ENCODE assay signal across 19 cellular contexts in genomic region chr12:43357141-43357540, GRCh38.
"Had no signal": no experiment of that assay in that cellular context is flagged by ENCODE, and none has a peak within 500 bp of the region (broad histone marks: within the 10 kb centered on the region; RNA-seq: fewer than 3 reads in every experiment).

No MANE protein-coding gene starts in this region.

- H2AFZ ChIP-seq: parathyroid adenoma had no signal

- H3K4me1 ChIP-seq: esophagus squamous epithelium, heart left ventricle, parathyroid adenoma, psoas muscle, right lobe of liver, testis, tibial nerve, upper lobe of right lung, vagina had no signal

- H3K36me3 ChIP-seq: esophagus squamous epithelium, heart left ventricle, right lobe of liver, tibial nerve, upper lobe of right lung, vagina had no signal

- H3K27me3 ChIP-seq: esophagus squamous epithelium, heart left ventricle, right lobe of liver, testis, tibial nerve, upper lobe of right lung, vagina had no signal

- H3K27ac ChIP-seq: esophagus squamous epithelium, heart left ventricle, parathyroid adenoma, psoas muscle, right lobe of liver, testis, tibial nerve, upper lobe of right lung, vagina had no signal

- H3K9ac ChIP-seq: parathyroid adenoma had no signal

- DNase-seq: effector memory CD8-positive, alpha-beta T cell; esophagus squamous epithelium; heart left ventricle; hippocampal formation; kidney glomerular epithelial cell; mesendoderm; naive B cell; psoas muscle; retina; right lobe of liver; stimulated activated CD4-positive, alpha-beta T cell treated with anti-CD3 and anti-CD28 coated beads, Interleukin-2, amount 100 ng/mL, for 24 hours; stimulated activated CD4-positive, alpha-beta T cell treated with anti-CD3 and anti-CD28 coated beads, Interleukin-4, amount 100 ng/mL, for 4 hours; stimulated activated naive B cell treated with anti-CD40 and anti-IgM and Interleukin-4, amounts not matched to agents 10 μg/mL and 1 μg/mL and 100 μg/mL, for 72 hours; stimulated activated naive CD8-positive, alpha-beta T cell treated with anti-CD3 and anti-CD28 coated beads, Interleukin-15, amount 100 ng/mL, for 72 hours; testis; upper lobe of right lung had no signal

- H3K9me3 ChIP-seq: esophagus squamous epithelium, heart left ventricle, psoas muscle, right lobe of liver, testis, tibial nerve, upper lobe of right lung, vagina had no signal

- H3K79me2 ChIP-seq: parathyroid adenoma had no signal

- H3K4me3 ChIP-seq: esophagus squamous epithelium, heart left ventricle, psoas muscle, right lobe of liver, testis, tibial nerve, upper lobe of right lung, vagina had no signal
